14 cellular contexts compared by ENCODE assay signal in genomic region chr10:91564508-91564907, GRCh38.
DNase-seq lines count a peak whose midpoint lies in the region; ATAC-seq and TF ChIP-seq lines count a peak whose summit lies in the region.
"Had no signal": no experiment of that assay in that cellular context is flagged by ENCODE, and none has a peak within 500 bp of the region (broad histone marks: within the 10 kb centered on the region; RNA-seq: fewer than 3 reads in every experiment).

No MANE protein-coding gene starts in this region.

- H3K27me3 Mint-ChIP-seq in nephron (ENCODE audit: low read depth), result no peaks in the 10 kb centered on the region

- H3K9me3 Mint-ChIP-seq in nephron, result peaks cover 9% of the 10 kb centered on the region

- 40 to 59% (median 54%) methylated on average over 3 to 4 of the region's 4 CpGs for whole genome bisulfite sequencing in heart left ventricle, 4 donors
- 93% methylated on average over 2 of the region's 4 CpGs for WGBS in mammary epithelial cell (ENCODE audit: low coverage, missing lambda C conversion rate)
- WGBS in esophagus muscularis mucosa, result 78% methylated on average over 4 of the region's 4 CpGs

- TF ChIP-seq POLR2A in heart left ventricle (IDR thresholded peaks at IDR 0.05) (no peak), esophagus muscularis mucosa (IDR thresholded peaks at IDR 0.05; ENCODE audit: low read depth) (no peak)

- peak overlapping the region in 2 of 3 experiments; percentile 25 to 37 for H3K27ac Mint-ChIP-seq in nephron
- H3K27ac Mint-ChIP-seq: CD4-positive, CD25-positive, alpha-beta regulatory T cell had no signal

- no peaks in the 10 kb centered on the region for H4K20me1 ChIP-seq in mammary epithelial cell (ENCODE audit: insufficient read depth, low read length)
- H4K20me1 ChIP-seq: BLaER1 treated with 17β-estradiol and CSF1 and Interleukin-3, amounts not matched to agents 10 nM and 100 nM had no signal

- H3K27me3 ChIP-seq in heart left ventricle, result no peaks in the 10 kb centered on the region
- H3K27me3 ChIP-seq in mammary epithelial cell (ENCODE audit: insufficient read depth, low read length), result no peaks in the 10 kb centered on the region
- H3K27me3 ChIP-seq in esophagus muscularis mucosa, result no peaks in the 10 kb centered on the region
- H3K27me3 ChIP-seq: BLaER1 treated with 17β-estradiol and CSF1 and Interleukin-3, amounts not matched to agents 10 nM and 100 nM had no signal

- no peaks in the 10 kb centered on the region for H3K9me3 ChIP-seq in heart left ventricle
- H3K9me3 ChIP-seq in mammary epithelial cell (replicated peaks; ENCODE audit: insufficient read depth, low read length), result no peaks in the 10 kb centered on the region
- no peaks in the 10 kb centered on the region for H3K9me3 ChIP-seq in esophagus muscularis mucosa

- H3K4me1 ChIP-seq in heart left ventricle (peaks cover 0 to 21% (median 5%) of the 10 kb centered on the region in 12 donors), mammary epithelial cell (ENCODE audit: insufficient read depth, low read length) (peaks cover 8% of the 10 kb centered on the region), esophagus muscularis mucosa (peaks cover 4 to 41% (median 36%) of the 10 kb centered on the region in 4 donors)

- TF ChIP-seq EP300 in esophagus muscularis mucosa (IDR thresholded peaks at IDR 0.05), result no peak

- no peak overlapping the region for H3K4me2 ChIP-seq in mammary epithelial cell (ENCODE audit: insufficient read depth, low read depth, low read length)
- H3K4me2 ChIP-seq: BLaER1 treated with 17β-estradiol and CSF1 and Interleukin-3, amounts not matched to agents 10 nM and 100 nM had no signal

- intact Hi-C loops in heart left ventricle (cut with DNase I), result no loop called here
- intact Hi-C loops in mammary epithelial cell (cut with micrococcal nuclease), result no loop called here
- intact Hi-C loops in esophagus muscularis mucosa (cut with DNase I), result no loop called here

- dilution Hi-C loops in mammary epithelial cell (cut with HindIII; ENCODE audit: low sequenced_read_pairs), result no loop called here

- no peaks in the 10 kb centered on the region for H3K79me2 ChIP-seq in mammary epithelial cell (ENCODE audit: insufficient read depth, low read length)

- H3K9ac ChIP-seq in mammary epithelial cell (ENCODE audit: insufficient read depth, low read length), result no peak overlapping the region
- H3K9ac ChIP-seq: BLaER1 treated with 17β-estradiol and CSF1 and Interleukin-3, amounts not matched to agents 10 nM and 100 nM; GM23248 had no signal

- peaks cover 49% of the 10 kb centered on the region for H3K4me1 Mint-ChIP-seq in nephron

- no peak overlapping the region for H3K4me3 Mint-ChIP-seq in nephron
- H3K4me3 Mint-ChIP-seq: CD4-positive, CD25-positive, alpha-beta regulatory T cell had no signal

- H3K36me3 Mint-ChIP-seq in nephron (ENCODE audit: low read depth), result peaks cover 5% of the 10 kb centered on the region
- H3K36me3 Mint-ChIP-seq: CD4-positive, CD25-positive, alpha-beta regulatory T cell had no signal

- H2AFZ ChIP-seq in mammary epithelial cell (ENCODE audit: low read depth, low read length), result no peak overlapping the region
- H2AFZ ChIP-seq: GM23248 had no signal

- H3K27ac ChIP-seq in heart left ventricle (peak overlapping the region in 6 of 12 donors; percentile 8 to 54 (median 34)), mammary epithelial cell (ENCODE audit: insufficient read depth, low read depth, low read length) (no peak overlapping the region), esophagus muscularis mucosa (replicated peaks in 1 of 4) (no peak overlapping the region)
- H3K27ac ChIP-seq: BLaER1 treated with 17β-estradiol and CSF1 and Interleukin-3, amounts not matched to agents 10 nM and 100 nM; GM23248; HL-60 had no signal

- in situ Hi-C loops in mammary epithelial cell (cut with MboI; ENCODE audit: low sequenced_read_pairs in 2 of 2), result no loop called here

- H3K4me3 ChIP-seq in heart left ventricle, result no peak overlapping the region
- H3K4me3 ChIP-seq in mammary epithelial cell (replicated peaks in 1 of 3; ENCODE audit: insufficient read depth in 1 of 3, low read depth in 2 of 3, low read length in 3 of 3), result no peak overlapping the region
- no peak overlapping the region for H3K4me3 ChIP-seq in esophagus muscularis mucosa
- H3K4me3 ChIP-seq: BLaER1 treated with 17β-estradiol and CSF1 and Interleukin-3, amounts not matched to agents 10 nM and 100 nM; GM23248 had no signal

- peak; percentile 36 for DNase-seq in NCI-H146 (lab: John Stamatoyannopoulos, UW)
- peak; percentile 23 for DNase-seq in RPMI8226
- no peak for DNase-seq in heart left ventricle
- DNase-seq in mammary epithelial cell, result no peak
- DNase-seq in esophagus muscularis mucosa (ENCODE audit: extremely low spot score), result no peak
- no peak for DNase-seq in EL
- DNase-seq: ACHN; CD4-positive, CD25-positive, alpha-beta regulatory T cell; DMS53; GM23248 had no signal

- H3K36me3 ChIP-seq in heart left ventricle (no peaks in the 10 kb centered on the region), mammary epithelial cell (ENCODE audit: insufficient read depth, low read length) (no peaks in the 10 kb centered on the region), esophagus muscularis mucosa (no peaks in the 10 kb centered on the region)
- H3K36me3 ChIP-seq: BLaER1 treated with 17β-estradiol and CSF1 and Interleukin-3, amounts not matched to agents 10 nM and 100 nM had no signal

- CTCF ChIA-PET in mammary epithelial cell (lab: Charles Lee; ENCODE audit: low non-redundant PET), result no interaction called here

- TF ChIP-seq CTCF in heart left ventricle (IDR thresholded peaks at IDR 0.05) (no peak), nephron (IDR thresholded peaks at IDR 0.05; ENCODE audit: unreplicated experiment in 3 of 3) (no peak), mammary epithelial cell (conservative IDR thresholded peaks at IDR 0.05 in 1 of 2, IDR thresholded peaks at IDR 0.05 in 1 of 2; ENCODE audit: extremely low read depth in 1 of 2, insufficient read depth in 1 of 2, low read depth in 1 of 2, low read length in 2 of 2) (no peak), esophagus muscularis mucosa (IDR thresholded peaks at IDR 0.05) (no peak)

- ATAC-seq in heart left ventricle (peak in 3 of 4 donors; percentile 6 to 39 (median 31)), HG02588 (IDR thresholded peaks at IDR 0.05; ENCODE audit: unreplicated experiment) (no peak)

- BruUV-seq in mammary epithelial cell (replicated peaks; lab: Mats Ljungman, UMichigan), result no TSS peak

Comparison
In these comparisons a context has a peak if more than half of its experiments do, and no peak if none do; other contexts are left out.
1. DNase-seq: peak in NCI-H146 (single experiment) and RPMI8226 (single experiment); none in heart left ventricle (0 of 5), mammary epithelial cell (single experiment), esophagus muscularis mucosa (single experiment) and EL (single experiment).